In genomic region chr15:59453474-59454215, GRCh38 we compare ENCODE assay signal across 14 cellular contexts. TPM values are rescaled to one million over a fixed set of nuclear protein-coding genes. Genes with fewer than 3 reads are reported as not detected.
"Had no signal": no experiment of that assay in that cellular context is flagged by ENCODE, and none has a peak within 500 bp of the region (broad histone marks: within the 10 kb centered on the region; RNA-seq: fewer than 3 reads in every experiment).

No MANE protein-coding gene starts in this region.

- H3K4me3 ChIP-seq: dorsolateral prefrontal cortex, thyroid gland, upper lobe of left lung had no signal

- DNase-seq: cortex of kidney; dorsolateral prefrontal cortex; effector CD8-positive, alpha-beta T cell; left colon; mesendoderm; naive B cell; stimulated activated CD4-positive, alpha-beta T cell treated with anti-CD3 and anti-CD28 coated beads, Interleukin-2, amount 100 ng/mL, for 24 hours; stimulated activated CD4-positive, alpha-beta T cell treated with anti-CD3 and anti-CD28 coated beads, Interleukin-4, amount 100 ng/mL, for 4 hours; stimulated activated naive B cell treated with anti-CD40 and anti-IgM and Interleukin-4, amounts not matched to agents 10 μg/mL and 1 μg/mL and 100 μg/mL, for 72 hours; thyroid gland; upper lobe of left lung had no signal

- H3K27me3 ChIP-seq: dorsolateral prefrontal cortex, thyroid gland, upper lobe of left lung had no signal

- ATAC-seq: left colon; sciatic nerve; stimulated activated naive B cell treated with anti-CD40 and anti-IgM and Interleukin-4, amounts not matched to agents 10 μg/mL and 1 μg/mL and 100 μg/mL, for 72 hours had no signal

- H3K36me3 ChIP-seq: neutrophil, thyroid gland, upper lobe of left lung had no signal

- H3K4me1 ChIP-seq: thyroid gland had no signal

- H3K27ac ChIP-seq: dorsolateral prefrontal cortex, neutrophil, thyroid gland, upper lobe of left lung had no signal

- H3K9me3 ChIP-seq: neutrophil, thyroid gland, upper lobe of left lung had no signal

RNA-seq across cellular contexts. Expression of gene FAM81A, which starts 15.7 kb away (rescaled TPM):
- total RNA-seq: lung microvascular endothelial cell had no signal
